Comparison of ENCODE assay signal across 1 cellular context in the genomic region with DNA sequence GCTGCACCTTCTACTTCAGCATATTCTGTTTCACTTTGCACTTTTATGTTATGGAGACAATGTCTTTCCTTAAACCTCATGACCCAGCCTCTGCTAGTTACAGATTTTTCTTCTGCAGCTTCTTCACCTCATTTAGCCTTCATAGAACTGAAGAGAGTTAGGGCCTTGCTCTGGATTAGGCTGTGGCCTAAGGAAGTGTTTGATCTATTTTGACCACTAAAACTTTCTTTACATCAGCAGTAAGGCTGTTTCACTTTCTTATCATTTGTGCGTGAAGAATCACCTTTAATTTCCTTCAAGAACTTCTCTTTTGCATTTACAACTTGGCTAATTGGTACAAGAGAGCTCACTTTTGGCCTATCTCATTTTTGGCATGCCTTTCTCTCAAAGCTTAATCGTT.
TF ChIP-seq lines count a peak whose summit lies in the region.

No MANE protein-coding gene starts in this region.

TF ChIP-seq in HCT116, 20 proteins besides CTCF, POLR2A, EP300 and RAD21 (continued from another document):
- TF ChIP-seq REST (IDR thresholded peaks at IDR 0.05; ENCODE audit: low read depth) (no peak), POLR2AphosphoS5 (IDR thresholded peaks at IDR 0.05; ENCODE audit: low read depth, low read length) (no peak), YY1 (IDR thresholded peaks at IDR 0.05; ENCODE audit: extremely low read depth, insufficient replicate concordance, low read depth, low read length) (no peak), EGR1 (IDR thresholded peaks at IDR 0.05; ENCODE audit: low read depth) (no peak), JUND (IDR thresholded peaks at IDR 0.05) (no peak)
- TF ChIP-seq, protein P1, sequence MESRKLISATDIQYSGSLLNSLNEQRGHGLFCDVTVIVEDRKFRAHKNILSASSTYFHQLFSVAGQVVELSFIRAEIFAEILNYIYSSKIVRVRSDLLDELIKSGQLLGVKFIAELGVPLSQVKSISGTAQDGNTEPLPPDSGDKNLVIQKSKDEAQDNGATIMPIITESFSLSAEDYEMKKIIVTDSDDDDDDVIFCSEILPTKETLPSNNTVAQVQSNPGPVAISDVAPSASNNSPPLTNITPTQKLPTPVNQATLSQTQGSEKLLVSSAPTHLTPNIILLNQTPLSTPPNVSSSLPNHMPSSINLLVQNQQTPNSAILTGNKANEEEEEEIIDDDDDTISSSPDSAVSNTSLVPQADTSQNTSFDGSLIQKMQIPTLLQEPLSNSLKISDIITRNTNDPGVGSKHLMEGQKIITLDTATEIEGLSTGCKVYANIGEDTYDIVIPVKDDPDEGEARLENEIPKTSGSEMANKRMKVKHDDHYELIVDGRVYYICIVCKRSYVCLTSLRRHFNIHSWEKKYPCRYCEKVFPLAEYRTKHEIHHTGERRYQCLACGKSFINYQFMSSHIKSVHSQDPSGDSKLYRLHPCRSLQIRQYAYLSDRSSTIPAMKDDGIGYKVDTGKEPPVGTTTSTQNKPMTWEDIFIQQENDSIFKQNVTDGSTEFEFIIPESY (IDR thresholded peaks at IDR 0.05; ENCODE audit: extremely low read depth, insufficient replicate concordance, low read length), result no peak
